In genomic region chr1:246292571-246292970, GRCh38 we compare ENCODE assay signal across 18 cellular contexts.
DNase-seq lines count a peak whose midpoint lies in the region; ATAC-seq, FAIRE-seq and TF ChIP-seq lines count a peak whose summit lies in the region.
"Had no signal": no experiment of that assay in that cellular context is flagged by ENCODE, and none has a peak within 500 bp of the region (broad histone marks: within the 10 kb centered on the region; RNA-seq: fewer than 3 reads in every experiment).

No MANE protein-coding gene starts in this region.

- H4K5ac ChIP-seq in H9 (ENCODE audit: insufficient read length, low read depth, low read length) (no peak overlapping the region), mesendoderm (ENCODE audit: low read length) (no peak overlapping the region)

- no peak overlapping the region for H3K4ac ChIP-seq in H9 (ENCODE audit: low read depth, low read length)
- H3K4ac ChIP-seq in mesendoderm (ENCODE audit: low read depth, low read length): no peak overlapping the region

- no peak overlapping the region for H2BK12ac ChIP-seq in H9 (ENCODE audit: insufficient read length, low read depth, low read length)

- no peak overlapping the region for H3K14ac ChIP-seq in H9 (ENCODE audit: insufficient read depth, low read length)

- H3K4me1 ChIP-seq in H9 (ENCODE audit: insufficient read depth, low read length) (peaks cover 4% of the 10 kb centered on the region), astrocyte (ENCODE audit: insufficient read depth, low read length) (peaks cover 5% of the 10 kb centered on the region), mesendoderm (ENCODE audit: control insufficient read depth, low read depth, low read length) (no peaks in the 10 kb centered on the region), MM.1S (ENCODE audit: low read length) (no peaks in the 10 kb centered on the region)

- H2AFZ ChIP-seq in H9 (ENCODE audit: low read length) (no peak overlapping the region), astrocyte (ENCODE audit: low read depth, low read length) (no peak overlapping the region), MM.1S (ENCODE audit: low read length) (no peak overlapping the region)

- H2BK15ac ChIP-seq in H9 (ENCODE audit: low read depth, low read length): no peak overlapping the region
- H2BK15ac ChIP-seq in mesendoderm (replicated peaks; ENCODE audit: low read depth): no peak overlapping the region

- no peak for TF ChIP-seq CTCF in D721Med (IDR thresholded peaks at IDR 0.05; ENCODE audit: insufficient read depth, missing control alignments)
- no peak for TF ChIP-seq CTCF in H9 (conservative IDR thresholded peaks at IDR 0.05)
- no peak for TF ChIP-seq CTCF in astrocyte (IDR thresholded peaks at IDR 0.05; ENCODE audit: insufficient read depth, low read depth, low read length)
- no peak for TF ChIP-seq CTCF in MM.1S (IDR thresholded peaks at IDR 0.05; ENCODE audit: low read length)

- H3K23ac ChIP-seq in H9 (ENCODE audit: insufficient read length, low read depth, low read length): no peak overlapping the region
- H3K23ac ChIP-seq in mesendoderm (ENCODE audit: low read length): no peak overlapping the region

- H3K79me1 ChIP-seq in H9 (ENCODE audit: insufficient read depth, low read depth, low read length, poor library complexity, severe bottlenecking) (no peaks in the 10 kb centered on the region), mesendoderm (ENCODE audit: low read length) (no peaks in the 10 kb centered on the region)

- no peaks in the 10 kb centered on the region for H3K9me2 ChIP-seq in MM.1S (replicated peaks; ENCODE audit: insufficient read depth, low read length)

- no peaks in the 10 kb centered on the region for H3K27me3 Mint-ChIP-seq in H9 (ENCODE audit: low read depth)
- H3K27me3 Mint-ChIP-seq in astrocyte (ENCODE audit: low read depth, unreplicated experiment): no peaks in the 10 kb centered on the region

- H3K27me3 ChIP-seq in H9 (ENCODE audit: insufficient read depth, low read length): no peaks in the 10 kb centered on the region
- H3K27me3 ChIP-seq in astrocyte (ENCODE audit: insufficient read depth, low read length): no peaks in the 10 kb centered on the region
- no peaks in the 10 kb centered on the region for H3K27me3 ChIP-seq in mesendoderm (ENCODE audit: insufficient read depth, low read length, poor library complexity)
- H3K27me3 ChIP-seq in MM.1S (replicated peaks; ENCODE audit: insufficient read depth, low read length): no peaks in the 10 kb centered on the region

- H3K4me3 ChIP-seq in astrocyte (ENCODE audit: insufficient read depth, low read depth, low read length) (no peak overlapping the region), mesendoderm (ENCODE audit: low read length) (no peak overlapping the region), MM.1S (ENCODE audit: low read length) (no peak overlapping the region)
- H3K4me3 ChIP-seq: HAP-1 had no signal

- no peak overlapping the region for H3T11ph ChIP-seq in H9 (ENCODE audit: low read length)

- H3K9me3 ChIP-seq in H9 (ENCODE audit: control insufficient read depth, low read depth, low read length) (no peaks in the 10 kb centered on the region), astrocyte (ENCODE audit: insufficient read depth, low read depth, low read length) (no peaks in the 10 kb centered on the region), MM.1S (replicated peaks; ENCODE audit: insufficient read depth, low read length) (no peaks in the 10 kb centered on the region)
- H3K9me3 ChIP-seq: HAP-1 had no signal

- H3K36me3 ChIP-seq in astrocyte (ENCODE audit: insufficient read depth, low read length) (no peaks in the 10 kb centered on the region), mesendoderm (ENCODE audit: control insufficient read depth, insufficient read depth, low read length) (no peaks in the 10 kb centered on the region), MM.1S (replicated peaks; ENCODE audit: insufficient read depth, low read length) (no peaks in the 10 kb centered on the region)
- H3K36me3 ChIP-seq: HAP-1 had no signal

- no peak overlapping the region for H2BK20ac ChIP-seq in H9 (ENCODE audit: low read depth, low read length, poor library complexity, severe bottlenecking)

- H3K56ac ChIP-seq in H9 (ENCODE audit: insufficient read length, low read depth, low read length): no peak overlapping the region
- no peak overlapping the region for H3K56ac ChIP-seq in mesendoderm (ENCODE audit: low read length)

- FAIRE-seq in D721Med (lab: Jason Lieb, UNC) (peak; percentile 16), astrocyte (lab: Jason Lieb, UNC) (no peak)
- FAIRE-seq: A204.1, RCC 7860 had no signal

- H3K4me3 Mint-ChIP-seq in H9 (no peak overlapping the region), astrocyte (ENCODE audit: unreplicated experiment) (peak overlapping the region; percentile 21)
- H3K4me3 Mint-ChIP-seq: CD14-positive monocyte had no signal

- H3K4me1 Mint-ChIP-seq in H9 (peaks cover 20 to 21% of the 10 kb centered on the region in 2 experiments), astrocyte (ENCODE audit: low read depth, unreplicated experiment) (peaks cover 42% of the 10 kb centered on the region)

- H4K8ac ChIP-seq in H9 (replicated peaks; ENCODE audit: insufficient read length, low read depth, low read length): no peak overlapping the region
- H4K8ac ChIP-seq in mesendoderm (ENCODE audit: low read depth, low read length): no peak overlapping the region

- DNase-seq in D721Med (ENCODE audit: insufficient read length, low spot score): no peak
- no peak for DNase-seq in H9
- DNase-seq in NCI-H2227 treated with DMSO at 0.1 percent for 48 hours (lab: John Stamatoyannopoulos, UW): peak; percentile 87
- no peak for DNase-seq in astrocyte (ENCODE audit: low read depth)
- DNase-seq in activated effector memory CD4-positive, alpha-beta T cell treated with Interleukin-2 at 50 U/mL for 16 hours: no peak
- DNase-seq in Right ventricle myocardium superior: no peak
- DNase-seq in mesendoderm: no peak
- no peak for DNase-seq in MM.1S
- DNase-seq: EL, Kasumi-1, NCI-H1048, NCI-H1417 treated with DMSO at 0.1 percent for 48 hours, NCI-H1930, NCI-H510A had no signal

- H2BK5ac ChIP-seq in H9 (ENCODE audit: insufficient read length, low read length): no peak overlapping the region
- H2BK5ac ChIP-seq in mesendoderm (ENCODE audit: low read length): no peak overlapping the region

- no peak overlapping the region for H4K91ac ChIP-seq in H9 (ENCODE audit: insufficient read length, low read depth, low read length)

- H3K18ac ChIP-seq in H9 (ENCODE audit: insufficient read length, low read depth, low read length) (no peak overlapping the region), mesendoderm (ENCODE audit: low read length) (no peak overlapping the region)

- H4K20me1 ChIP-seq in H9 (ENCODE audit: control insufficient read depth, insufficient read depth, insufficient read length): no peaks in the 10 kb centered on the region
- H4K20me1 ChIP-seq in astrocyte (ENCODE audit: insufficient read depth, low read length): no peaks in the 10 kb centered on the region
- H4K20me1 ChIP-seq in MM.1S (ENCODE audit: insufficient read depth, low read length): no peaks in the 10 kb centered on the region

- H3K36me3 Mint-ChIP-seq in H9 (ENCODE audit: insufficient read depth in 1 of 3, low read depth in 3 of 3): no peaks in the 10 kb centered on the region
- peaks cover 5% of the 10 kb centered on the region for H3K36me3 Mint-ChIP-seq in astrocyte (ENCODE audit: low read depth, unreplicated experiment)
- H3K36me3 Mint-ChIP-seq: CD14-positive monocyte had no signal

- no peak overlapping the region for H2AK5ac ChIP-seq in H9 (ENCODE audit: insufficient read length, low read length)
- H2AK5ac ChIP-seq in mesendoderm (ENCODE audit: low read length): no peak overlapping the region

- H3K4me2 ChIP-seq in H9 (ENCODE audit: insufficient read depth, insufficient read length, low read length): no peak overlapping the region
- no peak overlapping the region for H3K4me2 ChIP-seq in astrocyte (ENCODE audit: low read length)
- no peak overlapping the region for H3K4me2 ChIP-seq in mesendoderm (ENCODE audit: low read length)
- H3K4me2 ChIP-seq in MM.1S (ENCODE audit: low read depth, low read length): no peak overlapping the region

- no peaks in the 10 kb centered on the region for H3K9me3 Mint-ChIP-seq in H9
- H3K9me3 Mint-ChIP-seq in astrocyte (ENCODE audit: unreplicated experiment): no peaks in the 10 kb centered on the region

- no peak overlapping the region for H3K9ac ChIP-seq in H9 (ENCODE audit: extremely low read depth, insufficient read length, low read length)
- H3K9ac ChIP-seq in astrocyte (ENCODE audit: low read length): no peak overlapping the region
- H3K9ac ChIP-seq in mesendoderm (ENCODE audit: low read length): no peak overlapping the region
- no peak overlapping the region for H3K9ac ChIP-seq in MM.1S (ENCODE audit: low read length)

- peak overlapping the region in 2 of 3 experiments; percentile 17 to 24; a peak in 1 of 7 replicates for H3K27ac Mint-ChIP-seq in H9
- H3K27ac Mint-ChIP-seq in astrocyte (ENCODE audit: unreplicated experiment): no peak overlapping the region
- H3K27ac Mint-ChIP-seq: CD14-positive monocyte had no signal

- no peak overlapping the region for H2BK120ac ChIP-seq in H9 (ENCODE audit: low read depth, low read length, poor library complexity, severe bottlenecking)
- no peak overlapping the region for H2BK120ac ChIP-seq in mesendoderm (ENCODE audit: low read depth, low read length)

- H3F3A ChIP-seq in MM.1S (ENCODE audit: insufficient read depth, low read length): no peaks in the 10 kb centered on the region

- H3K27ac ChIP-seq in H9 (ENCODE audit: insufficient read length, low read depth, low read length) (no peak overlapping the region), astrocyte (ENCODE audit: low read depth, low read length) (no peak overlapping the region), mesendoderm (ENCODE audit: low read depth, low read length) (no peak overlapping the region), MM.1S (ENCODE audit: low read length) (no peak overlapping the region)

- no peak for ATAC-seq in Right ventricle myocardium superior (ENCODE audit: poor library complexity)

- WGBS in H9 (ENCODE audit: extremely low coverage, insufficient read length, low lambda C conversion rate): no CpG with 5 or more reads among the region's 1 CpG
- no CpG with 5 or more reads among the region's 1 CpG for WGBS in mesendoderm (ENCODE audit: extremely low coverage, insufficient coverage, low lambda C conversion rate)

- no peaks in the 10 kb centered on the region for H3K79me2 ChIP-seq in H9 (ENCODE audit: insufficient read depth, low read length)
- no peaks in the 10 kb centered on the region for H3K79me2 ChIP-seq in astrocyte (ENCODE audit: insufficient read depth, low read length)
- no peaks in the 10 kb centered on the region for H3K79me2 ChIP-seq in mesendoderm (ENCODE audit: control insufficient read depth, insufficient read depth, low read length)
- no peaks in the 10 kb centered on the region for H3K79me2 ChIP-seq in MM.1S (ENCODE audit: low read length)

- intact Hi-C loops in Right ventricle myocardium superior (cut with DNase I): no loop called here

- no peaks in the 10 kb centered on the region for H3K23me2 ChIP-seq in H9 (ENCODE audit: insufficient read length, low read depth, low read length, poor library complexity, severe bottlenecking)
